Comparison of ENCODE assay signal across 23 cellular contexts in genomic region chr7:2225830-2226229, GRCh38.
"Had no signal": no experiment of that assay in that cellular context is flagged by ENCODE, and none has a peak within 500 bp of the region (broad histone marks: within the 10 kb centered on the region; RNA-seq: fewer than 3 reads in every experiment).

No MANE protein-coding gene starts in this region.

- H3K27ac Mint-ChIP-seq: activated naive CD8-positive, alpha-beta T cell treated with anti-CD3 and anti-CD28 coated beads for 36 hours; activated T-helper 2 cell treated with anti-CD3 and anti-CD28 coated beads, Interferon-gamma antibody, Interleukin-2, Interleukin-4, amounts not matched to agents 10 μg/mL and 5 μg/mL and 100 μg/mL, durations not matched to agents 14 hours and 24 hours and 36 hours; immature natural killer cell; natural killer cell; T-cell had no signal

- DNase-seq: activated naive CD4-positive, alpha-beta T cell treated with Interleukin-2 at 50 U/mL for 16 hours; activated naive CD8-positive, alpha-beta T cell treated with anti-CD3 and anti-CD28 coated beads for 36 hours; activated T-cell treated with anti-CD3 and anti-CD28 coated beads, Interleukin-2, amount 50 U/mL, for 4 hours; effector memory CD8-positive, alpha-beta T cell; foreskin melanocyte; glutamatergic neuron; immature natural killer cell; kidney glomerular epithelial cell; midbrain; natural killer cell; retina; spleen; stimulated activated CD4-positive, alpha-beta T cell treated with anti-CD3 and anti-CD28 coated beads, Interleukin-4, amount 100 ng/mL, for 24 hours; stimulated activated naive CD4-positive, alpha-beta T cell treated with Interleukin-2 at 50 U/mL for 16 hours; T-cell; tibial artery had no signal

- H3K4me3 Mint-ChIP-seq: activated naive CD8-positive, alpha-beta T cell treated with anti-CD3 and anti-CD28 coated beads for 36 hours; activated T-cell treated with anti-CD3 and anti-CD28 coated beads, Interleukin-2, amount 50 U/mL, for 4 hours; central memory CD8-positive, alpha-beta T cell; effector memory CD8-positive, alpha-beta T cell; immature natural killer cell; natural killer cell; T-cell had no signal

- ATAC-seq: activated T-cell treated with anti-CD3 and anti-CD28 coated beads, Interleukin-2, amount 50 U/mL, for 4 hours; effector memory CD8-positive, alpha-beta T cell; natural killer cell; T-cell had no signal

- H3K4me3 ChIP-seq: hepatocyte, left lung, spleen, tibial artery, vagina had no signal

- H2AFZ ChIP-seq: hepatocyte had no signal

- H3K27ac ChIP-seq: hepatocyte, tibial artery, vagina had no signal

- H3K9me3 Mint-ChIP-seq: activated naive CD8-positive, alpha-beta T cell treated with anti-CD3 and anti-CD28 coated beads for 36 hours; activated T-cell treated with anti-CD3 and anti-CD28 coated beads, Interleukin-2, amount 50 U/mL, for 4 hours; activated T-helper 2 cell treated with anti-CD3 and anti-CD28 coated beads, Interferon-gamma antibody, Interleukin-2, Interleukin-4, amounts not matched to agents 10 μg/mL and 5 μg/mL and 100 μg/mL, durations not matched to agents 14 hours and 24 hours and 36 hours; central memory CD8-positive, alpha-beta T cell; effector memory CD8-positive, alpha-beta T cell; immature natural killer cell; natural killer cell; T-cell had no signal

- H3K4me2 ChIP-seq: hepatocyte had no signal

- H3K27me3 ChIP-seq: hepatocyte, left lung, spleen, tibial artery, vagina had no signal

- FAIRE-seq: astrocyte, colon had no signal

- H3K36me3 Mint-ChIP-seq: natural killer cell had no signal

- H3K27me3 Mint-ChIP-seq: activated naive CD8-positive, alpha-beta T cell treated with anti-CD3 and anti-CD28 coated beads for 36 hours; central memory CD8-positive, alpha-beta T cell; effector memory CD8-positive, alpha-beta T cell; T-cell had no signal

- H3K9me3 ChIP-seq: left lung, spleen, tibial artery, vagina had no signal
